In genomic region chr1:88698140-88698539, GRCh38 we compare ENCODE assay signal across 17 cellular contexts. TPM values are rescaled to one million over a fixed set of nuclear protein-coding genes. Genes with fewer than 3 reads are reported as not detected.
DNase-seq lines count a peak whose midpoint lies in the region; ATAC-seq and TF ChIP-seq lines count a peak whose summit lies in the region.
"Had no signal": no experiment of that assay in that cellular context is flagged by ENCODE, and none has a peak within 500 bp of the region (broad histone marks: within the 10 kb centered on the region; RNA-seq: fewer than 3 reads in every experiment).

No MANE protein-coding gene starts in this region.

- H3K23ac ChIP-seq in mesenchymal stem cell (ENCODE audit: low read length in 2 of 2): no peak overlapping the region

- no peak overlapping the region for H2BK12ac ChIP-seq in mesenchymal stem cell (ENCODE audit: low read length in 2 of 2)

- H3K4me3 Mint-ChIP-seq in CD8-positive, alpha-beta T cell: no peak overlapping the region

- H4K91ac ChIP-seq in mesenchymal stem cell (ENCODE audit: low read length): no peak overlapping the region

- no peak overlapping the region for H3K18ac ChIP-seq in mesenchymal stem cell (ENCODE audit: low read depth in 1 of 2, low read length in 2 of 2)

- TF ChIP-seq CTCF in CD8-positive, alpha-beta T cell (IDR thresholded peaks at IDR 0.05): no peak
- TF ChIP-seq CTCF in brain microvascular endothelial cell (IDR thresholded peaks at IDR 0.05; ENCODE audit: low read depth, low read length, missing control alignments): no peak
- no peak for TF ChIP-seq CTCF in GM13976 (IDR thresholded peaks at IDR 0.05; ENCODE audit: borderline replicate concordance, control extremely low read depth, extremely low read depth, insufficient read depth, missing control alignments)

- no peak overlapping the region for H3K4me3 ChIP-seq in CD8-positive, alpha-beta T cell (ENCODE audit: low read depth, low read length)
- no peak overlapping the region for H3K4me3 ChIP-seq in HUES6 (ENCODE audit: low read depth, low read length)
- H3K4me3 ChIP-seq in brain microvascular endothelial cell (ENCODE audit: low read depth, low read length): no peak overlapping the region
- no peak overlapping the region for H3K4me3 ChIP-seq in mesenchymal stem cell (ENCODE audit: insufficient read depth in 1 of 2, low read depth in 1 of 2, low read length in 2 of 2)
- H3K4me3 ChIP-seq: coronary artery, SJCRH30 had no signal

- peaks cover 27% of the 10 kb centered on the region for H3K36me3 Mint-ChIP-seq in CD8-positive, alpha-beta T cell

- H3K9me3 Mint-ChIP-seq in CD8-positive, alpha-beta T cell: no peaks in the 10 kb centered on the region
- H3K9me3 Mint-ChIP-seq: activated naive CD4-positive, alpha-beta T cell treated with anti-CD3 and anti-CD28 coated beads, Interleukin-2, amount 50 U/mL, for 72 hours had no signal

- peak overlapping the region; percentile 52 for H3K27ac Mint-ChIP-seq in CD8-positive, alpha-beta T cell
- H3K27ac Mint-ChIP-seq: activated naive CD4-positive, alpha-beta T cell treated with anti-CD3 and anti-CD28 coated beads, Interleukin-2, amount 50 U/mL, for 72 hours had no signal

- no peak for DNase-seq in CD8-positive, alpha-beta T cell
- DNase-seq in brain microvascular endothelial cell: peak; percentile 9
- DNase-seq in mesenchymal stem cell: peak; percentile 67
- DNase-seq in DMS114 treated with DMSO at 0.1 percent for 48 hours (lab: John Stamatoyannopoulos, UW; ENCODE audit: unreplicated experiment): no peak
- DNase-seq in GM13976 (ENCODE audit: low spot score): no peak
- no peak for DNase-seq in DMS153 (lab: John Stamatoyannopoulos, UW)
- DNase-seq: AML-193; GF-D8; NCI-H1930; NCI-H774; stimulated activated CD4-positive, alpha-beta T cell treated with anti-CD3 and anti-CD28 coated beads, Interleukin-4, amount 100 ng/mL, for 4 hours; stimulated activated naive CD4-positive, alpha-beta T cell had no signal

- POLR2A ChIA-PET in CD8-positive, alpha-beta T cell (lab: Charles Lee): interaction anchor here (0.7 to 3.2 kb wide), 2 partner anchors 14 to 72 kb away, joined by 3 to 14 read pairs; partner anchors contain the start of gene PKN2

- H3K36me3 ChIP-seq in CD8-positive, alpha-beta T cell (ENCODE audit: insufficient read depth, low read length): no peaks in the 10 kb centered on the region
- H3K36me3 ChIP-seq in HUES6 (ENCODE audit: control insufficient read depth, insufficient read depth, low read length): peaks cover 12% of the 10 kb centered on the region; the same call in 1 of the 2 replicates
- no peaks in the 10 kb centered on the region for H3K36me3 ChIP-seq in brain microvascular endothelial cell (replicated peaks)
- peaks cover 0 to 12% of the 10 kb centered on the region in 2 experiments for H3K36me3 ChIP-seq in mesenchymal stem cell (ENCODE audit: control insufficient read depth in 1 of 2, insufficient read depth in 2 of 2, low read depth in 1 of 2, low read length in 2 of 2)

- no peak overlapping the region for H3K9ac ChIP-seq in HUES6 (ENCODE audit: low read length)
- no peak overlapping the region for H3K9ac ChIP-seq in mesenchymal stem cell (ENCODE audit: low read length)

- H3K4me1 Mint-ChIP-seq in CD8-positive, alpha-beta T cell (ENCODE audit: low read depth): peaks cover 66% of the 10 kb centered on the region

- peaks cover 3% of the 10 kb centered on the region for H3K79me1 ChIP-seq in mesenchymal stem cell (replicated peaks; ENCODE audit: low read length, poor library complexity, severe bottlenecking)

- H3K9me3 ChIP-seq in CD8-positive, alpha-beta T cell (ENCODE audit: low read length): no peaks in the 10 kb centered on the region
- H3K9me3 ChIP-seq in HUES6 (ENCODE audit: control insufficient read depth, insufficient read depth, low read depth, low read length) (no peaks in the 10 kb centered on the region), mesenchymal stem cell (ENCODE audit: control insufficient read depth, low read length) (no peaks in the 10 kb centered on the region)
- H3K9me3 ChIP-seq: SJCRH30 had no signal

- WGBS in mesenchymal stem cell: 60% methylated on average over 1 of the region's 2 CpGs

- no peaks in the 10 kb centered on the region for H3K27me3 ChIP-seq in CD8-positive, alpha-beta T cell (ENCODE audit: insufficient read depth, low read length)
- H3K27me3 ChIP-seq in HUES6 (ENCODE audit: control insufficient read depth, insufficient read depth, low read length) (no peaks in the 10 kb centered on the region), brain microvascular endothelial cell (replicated peaks) (no peaks in the 10 kb centered on the region), mesenchymal stem cell (ENCODE audit: control insufficient read depth in 1 of 2, insufficient read depth in 1 of 2, low read length in 2 of 2) (no peaks in the 10 kb centered on the region)
- H3K27me3 ChIP-seq: SJCRH30 had no signal

- in situ Hi-C loops in brain microvascular endothelial cell (cut with HindIII; ENCODE audit: low pct_ligation_motif_present, low sequenced_read_pairs): no loop called here
- in situ Hi-C loops in GM13976 (cut with MboI; ENCODE audit: low sequenced_read_pairs, unreplicated experiment): no loop called here

- H3K14ac ChIP-seq in mesenchymal stem cell (ENCODE audit: low read length in 2 of 2): no peak overlapping the region

- H4K8ac ChIP-seq in mesenchymal stem cell (ENCODE audit: low read length): no peak overlapping the region

- H2AFZ ChIP-seq in mesenchymal stem cell (ENCODE audit: low read depth, low read length): no peak overlapping the region

- H2BK5ac ChIP-seq in mesenchymal stem cell (ENCODE audit: low read depth, low read length, poor library complexity, severe bottlenecking): no peak overlapping the region

- ATAC-seq in CD8-positive, alpha-beta T cell: no peak
- ATAC-seq in HG03342 (IDR thresholded peaks at IDR 0.05; ENCODE audit: unreplicated experiment): no peak
- ATAC-seq: activated naive CD4-positive, alpha-beta T cell treated with anti-CD3 and anti-CD28 coated beads, Interleukin-2, amount 50 U/mL, for 72 hours had no signal

- no peak overlapping the region for H2AK5ac ChIP-seq in mesenchymal stem cell (ENCODE audit: low read length, severe bottlenecking)

- intact Hi-C loops in CD8-positive, alpha-beta T cell (cut with DNase I, micrococcal nuclease): no loop called here

- H3K27ac ChIP-seq in CD8-positive, alpha-beta T cell (ENCODE audit: low read depth, low read length): no peak overlapping the region
- H3K27ac ChIP-seq in HUES6 (ENCODE audit: low read depth, low read length) (0 out of 2 replicates have a peak overlapping the region, but pooled peaks have one; percentile 37), brain microvascular endothelial cell (no peak overlapping the region), mesenchymal stem cell (ENCODE audit: low read length, poor library complexity, severe bottlenecking) (no peak overlapping the region)
- H3K27ac ChIP-seq: coronary artery, SJCRH30 had no signal

- no peak overlapping the region for H2BK15ac ChIP-seq in mesenchymal stem cell (ENCODE audit: low read depth, poor library complexity, severe bottlenecking)

- no peaks in the 10 kb centered on the region for H3K27me3 Mint-ChIP-seq in CD8-positive, alpha-beta T cell (ENCODE audit: low read depth)

- H3K4me2 ChIP-seq in mesenchymal stem cell (ENCODE audit: low read length, poor library complexity, severe bottlenecking): no peak overlapping the region

- H3K4me1 ChIP-seq in CD8-positive, alpha-beta T cell (ENCODE audit: insufficient read depth, low read length): peaks cover 10% of the 10 kb centered on the region
- H3K4me1 ChIP-seq in HUES6 (ENCODE audit: control insufficient read depth, insufficient read depth, low read length): peaks cover 14% of the 10 kb centered on the region
- H3K4me1 ChIP-seq in mesenchymal stem cell (ENCODE audit: control insufficient read depth, insufficient read depth, low read depth, low read length): no peaks in the 10 kb centered on the region

- no peak overlapping the region for H2BK120ac ChIP-seq in mesenchymal stem cell (ENCODE audit: low read depth, low read length)

- CTCF ChIA-PET in CD8-positive, alpha-beta T cell (lab: Charles Lee): no interaction called here

- H3K4ac ChIP-seq in mesenchymal stem cell (ENCODE audit: low read depth in 1 of 2, low read length in 2 of 2): no peak overlapping the region

RNA-seq across cellular contexts. Expression of gene PKN2, which starts 14.1 kb away (rescaled TPM):
- 10 to 100 TPM; 42.3 to 43.7 TPM for total RNA-seq in CD8-positive, alpha-beta T cell
- 22.5 TPM for polyA plus RNA-seq in mesenchymal stem cell (2013, experiment 1 of 2)
- polyA plus RNA-seq in mesenchymal stem cell (2013, experiment 2 of 2): 22.7 TPM

Comparison
In these comparisons a context has a peak if more than half of its experiments do, and no peak if none do; other contexts are left out.
1. DNase-seq: peak in brain microvascular endothelial cell (single experiment) and mesenchymal stem cell (single experiment); none in CD8-positive, alpha-beta T cell (0 of 7), DMS114 treated with DMSO at 0.1 percent for 48 hours (single experiment), GM13976 (single experiment) and DMS153 (single experiment).